Comparison of ENCODE assay signal across 1 cellular context in the genomic region with DNA sequence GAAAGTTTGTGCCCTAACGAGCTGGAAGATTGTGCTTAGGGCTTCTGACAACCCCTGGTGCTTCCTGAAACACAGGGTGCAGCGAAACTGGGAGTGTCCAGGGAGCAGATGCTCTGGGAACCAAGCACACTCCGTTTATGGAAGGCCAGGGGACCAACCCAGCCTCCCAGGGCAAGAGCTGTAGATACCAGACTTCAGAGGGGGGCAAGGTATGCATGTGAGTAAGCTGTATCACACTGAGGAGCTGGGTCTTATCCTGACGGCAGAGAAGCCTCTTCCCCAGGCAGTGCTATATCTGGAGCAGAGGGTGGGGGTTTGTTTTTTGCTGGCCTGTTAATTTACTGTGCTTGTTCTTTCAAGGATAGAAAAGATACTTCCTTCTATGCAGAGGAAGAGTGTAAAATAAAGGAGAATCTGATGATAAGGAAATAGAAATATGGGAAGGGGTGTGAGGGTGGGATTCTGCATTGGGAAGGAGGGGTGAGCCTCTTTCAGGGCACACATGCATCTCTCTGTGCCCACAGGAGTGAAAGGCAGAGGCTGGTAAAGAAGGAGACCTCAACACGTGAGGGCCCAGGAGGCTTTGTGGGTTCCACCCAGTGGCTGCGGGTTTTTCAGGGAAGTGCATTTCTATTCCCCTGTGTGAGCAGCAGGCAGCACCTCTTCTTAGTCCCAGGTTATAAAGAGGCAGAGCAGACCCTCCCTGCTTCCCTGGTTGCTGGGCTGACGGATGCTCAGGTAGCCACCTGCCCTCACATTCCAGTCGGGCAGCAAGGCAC.
TF ChIP-seq lines count a peak whose summit lies in the region.

No MANE protein-coding gene starts in this region.

TF ChIP-seq in H1, 55 proteins besides CTCF, POLR2A, EP300 and RAD21:
- TF ChIP-seq KDM1A (IDR thresholded peaks at IDR 0.05; ENCODE audit: borderline replicate concordance, low read length), result no peak
- no peak for TF ChIP-seq BRCA1 (IDR thresholded peaks at IDR 0.05; ENCODE audit: low read depth, low read length)
- TF ChIP-seq NANOG (IDR thresholded peaks at IDR 0.05; ENCODE audit: insufficient read depth, low read depth, low read length, poor library complexity, severe bottlenecking), result no peak
- TF ChIP-seq TBP (IDR thresholded peaks at IDR 0.05; ENCODE audit: low read depth, low read length), result no peak
- TF ChIP-seq RXRA (IDR thresholded peaks at IDR 0.05; ENCODE audit: insufficient read depth, low read depth, low read length), result no peak
- TF ChIP-seq, protein P1, sequence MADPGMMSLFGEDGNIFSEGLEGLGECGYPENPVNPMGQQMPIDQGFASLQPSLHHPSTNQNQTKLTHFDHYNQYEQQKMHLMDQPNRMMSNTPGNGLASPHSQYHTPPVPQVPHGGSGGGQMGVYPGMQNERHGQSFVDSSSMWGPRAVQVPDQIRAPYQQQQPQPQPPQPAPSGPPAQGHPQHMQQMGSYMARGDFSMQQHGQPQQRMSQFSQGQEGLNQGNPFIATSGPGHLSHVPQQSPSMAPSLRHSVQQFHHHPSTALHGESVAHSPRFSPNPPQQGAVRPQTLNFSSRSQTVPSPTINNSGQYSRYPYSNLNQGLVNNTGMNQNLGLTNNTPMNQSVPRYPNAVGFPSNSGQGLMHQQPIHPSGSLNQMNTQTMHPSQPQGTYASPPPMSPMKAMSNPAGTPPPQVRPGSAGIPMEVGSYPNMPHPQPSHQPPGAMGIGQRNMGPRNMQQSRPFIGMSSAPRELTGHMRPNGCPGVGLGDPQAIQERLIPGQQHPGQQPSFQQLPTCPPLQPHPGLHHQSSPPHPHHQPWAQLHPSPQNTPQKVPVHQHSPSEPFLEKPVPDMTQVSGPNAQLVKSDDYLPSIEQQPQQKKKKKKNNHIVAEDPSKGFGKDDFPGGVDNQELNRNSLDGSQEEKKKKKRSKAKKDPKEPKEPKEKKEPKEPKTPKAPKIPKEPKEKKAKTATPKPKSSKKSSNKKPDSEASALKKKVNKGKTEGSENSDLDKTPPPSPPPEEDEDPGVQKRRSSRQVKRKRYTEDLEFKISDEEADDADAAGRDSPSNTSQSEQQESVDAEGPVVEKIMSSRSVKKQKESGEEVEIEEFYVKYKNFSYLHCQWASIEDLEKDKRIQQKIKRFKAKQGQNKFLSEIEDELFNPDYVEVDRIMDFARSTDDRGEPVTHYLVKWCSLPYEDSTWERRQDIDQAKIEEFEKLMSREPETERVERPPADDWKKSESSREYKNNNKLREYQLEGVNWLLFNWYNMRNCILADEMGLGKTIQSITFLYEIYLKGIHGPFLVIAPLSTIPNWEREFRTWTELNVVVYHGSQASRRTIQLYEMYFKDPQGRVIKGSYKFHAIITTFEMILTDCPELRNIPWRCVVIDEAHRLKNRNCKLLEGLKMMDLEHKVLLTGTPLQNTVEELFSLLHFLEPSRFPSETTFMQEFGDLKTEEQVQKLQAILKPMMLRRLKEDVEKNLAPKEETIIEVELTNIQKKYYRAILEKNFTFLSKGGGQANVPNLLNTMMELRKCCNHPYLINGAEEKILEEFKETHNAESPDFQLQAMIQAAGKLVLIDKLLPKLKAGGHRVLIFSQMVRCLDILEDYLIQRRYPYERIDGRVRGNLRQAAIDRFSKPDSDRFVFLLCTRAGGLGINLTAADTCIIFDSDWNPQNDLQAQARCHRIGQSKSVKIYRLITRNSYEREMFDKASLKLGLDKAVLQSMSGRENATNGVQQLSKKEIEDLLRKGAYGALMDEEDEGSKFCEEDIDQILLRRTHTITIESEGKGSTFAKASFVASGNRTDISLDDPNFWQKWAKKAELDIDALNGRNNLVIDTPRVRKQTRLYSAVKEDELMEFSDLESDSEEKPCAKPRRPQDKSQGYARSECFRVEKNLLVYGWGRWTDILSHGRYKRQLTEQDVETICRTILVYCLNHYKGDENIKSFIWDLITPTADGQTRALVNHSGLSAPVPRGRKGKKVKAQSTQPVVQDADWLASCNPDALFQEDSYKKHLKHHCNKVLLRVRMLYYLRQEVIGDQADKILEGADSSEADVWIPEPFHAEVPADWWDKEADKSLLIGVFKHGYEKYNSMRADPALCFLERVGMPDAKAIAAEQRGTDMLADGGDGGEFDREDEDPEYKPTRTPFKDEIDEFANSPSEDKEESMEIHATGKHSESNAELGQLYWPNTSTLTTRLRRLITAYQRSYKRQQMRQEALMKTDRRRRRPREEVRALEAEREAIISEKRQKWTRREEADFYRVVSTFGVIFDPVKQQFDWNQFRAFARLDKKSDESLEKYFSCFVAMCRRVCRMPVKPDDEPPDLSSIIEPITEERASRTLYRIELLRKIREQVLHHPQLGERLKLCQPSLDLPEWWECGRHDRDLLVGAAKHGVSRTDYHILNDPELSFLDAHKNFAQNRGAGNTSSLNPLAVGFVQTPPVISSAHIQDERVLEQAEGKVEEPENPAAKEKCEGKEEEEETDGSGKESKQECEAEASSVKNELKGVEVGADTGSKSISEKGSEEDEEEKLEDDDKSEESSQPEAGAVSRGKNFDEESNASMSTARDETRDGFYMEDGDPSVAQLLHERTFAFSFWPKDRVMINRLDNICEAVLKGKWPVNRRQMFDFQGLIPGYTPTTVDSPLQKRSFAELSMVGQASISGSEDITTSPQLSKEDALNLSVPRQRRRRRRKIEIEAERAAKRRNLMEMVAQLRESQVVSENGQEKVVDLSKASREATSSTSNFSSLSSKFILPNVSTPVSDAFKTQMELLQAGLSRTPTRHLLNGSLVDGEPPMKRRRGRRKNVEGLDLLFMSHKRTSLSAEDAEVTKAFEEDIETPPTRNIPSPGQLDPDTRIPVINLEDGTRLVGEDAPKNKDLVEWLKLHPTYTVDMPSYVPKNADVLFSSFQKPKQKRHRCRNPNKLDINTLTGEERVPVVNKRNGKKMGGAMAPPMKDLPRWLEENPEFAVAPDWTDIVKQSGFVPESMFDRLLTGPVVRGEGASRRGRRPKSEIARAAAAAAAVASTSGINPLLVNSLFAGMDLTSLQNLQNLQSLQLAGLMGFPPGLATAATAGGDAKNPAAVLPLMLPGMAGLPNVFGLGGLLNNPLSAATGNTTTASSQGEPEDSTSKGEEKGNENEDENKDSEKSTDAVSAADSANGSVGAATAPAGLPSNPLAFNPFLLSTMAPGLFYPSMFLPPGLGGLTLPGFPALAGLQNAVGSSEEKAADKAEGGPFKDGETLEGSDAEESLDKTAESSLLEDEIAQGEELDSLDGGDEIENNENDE (IDR thresholded peaks at IDR 0.05; ENCODE audit: insufficient replicate concordance, low read length), result no peak
- no peak for TF ChIP-seq EGR1 (IDR thresholded peaks at IDR 0.05; ENCODE audit: borderline replicate concordance, low read depth, low read length)
TF ChIP-seq in H1: peak in this region for 0.
